In genomic region chr15:37100109-37100873, GRCh38 we compare ENCODE assay signal across 1 cellular context.
TF ChIP-seq lines count a peak whose summit lies in the region.

Gene MEIS2 (minus strand): TSS chr15:37100549. CDS start chr15:37099466, 1,083 bp downstream.

TF ChIP-seq in K562, 482 proteins besides CTCF, POLR2A, EP300 and RAD21 (continued from another document and continues in another):
- TF ChIP-seq, protein P1, sequence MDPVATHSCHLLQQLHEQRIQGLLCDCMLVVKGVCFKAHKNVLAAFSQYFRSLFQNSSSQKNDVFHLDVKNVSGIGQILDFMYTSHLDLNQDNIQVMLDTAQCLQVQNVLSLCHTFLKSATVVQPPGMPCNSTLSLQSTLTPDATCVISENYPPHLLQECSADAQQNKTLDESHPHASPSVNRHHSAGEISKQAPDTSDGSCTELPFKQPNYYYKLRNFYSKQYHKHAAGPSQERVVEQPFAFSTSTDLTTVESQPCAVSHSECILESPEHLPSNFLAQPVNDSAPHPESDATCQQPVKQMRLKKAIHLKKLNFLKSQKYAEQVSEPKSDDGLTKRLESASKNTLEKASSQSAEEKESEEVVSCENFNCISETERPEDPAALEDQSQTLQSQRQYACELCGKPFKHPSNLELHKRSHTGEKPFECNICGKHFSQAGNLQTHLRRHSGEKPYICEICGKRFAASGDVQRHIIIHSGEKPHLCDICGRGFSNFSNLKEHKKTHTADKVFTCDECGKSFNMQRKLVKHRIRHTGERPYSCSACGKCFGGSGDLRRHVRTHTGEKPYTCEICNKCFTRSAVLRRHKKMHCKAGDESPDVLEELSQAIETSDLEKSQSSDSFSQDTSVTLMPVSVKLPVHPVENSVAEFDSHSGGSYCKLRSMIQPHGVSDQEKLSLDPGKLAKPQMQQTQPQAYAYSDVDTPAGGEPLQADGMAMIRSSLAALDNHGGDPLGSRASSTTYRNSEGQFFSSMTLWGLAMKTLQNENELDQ (CRISPR knock-in tag; IDR thresholded peaks at IDR 0.05; ENCODE audit: borderline replicate concordance): no peak
- TF ChIP-seq MXD1 (CRISPR knock-in tag; IDR thresholded peaks at IDR 0.05; ENCODE audit: borderline replicate concordance, poor library complexity, severe bottlenecking) (no peak), ZBTB11 (CRISPR knock-in tag; IDR thresholded peaks at IDR 0.05) (peak in 1 of 3 experiments; percentile 62; a peak in 2 of 6 replicates), KDM2B (CRISPR knock-in tag; IDR thresholded peaks at IDR 0.05) (0 out of 2 replicates have a peak, but pooled peaks have one; percentile 76), EHMT2 (IDR thresholded peaks at IDR 0.05) (no peak), PHF8 (IDR thresholded peaks at IDR 0.05; ENCODE audit: borderline replicate concordance, low read length) (peak; percentile 65; the same call in 1 of the 2 replicates), GTF2E2 (tag; IDR thresholded peaks at IDR 0.05) (peak; percentile 64; the same call in 1 of the 2 replicates), MBD1 (CRISPR knock-in tag; IDR thresholded peaks at IDR 0.05) (no peak), GTF3C2 (IDR thresholded peaks at IDR 0.05; ENCODE audit: borderline replicate concordance, extremely low read depth, insufficient read length) (no peak), ZNF785 (CRISPR knock-in tag; IDR thresholded peaks at IDR 0.05) (no peak), HNRNPLL (IDR thresholded peaks at IDR 0.05; ENCODE audit: low read depth, low read length, poor library complexity, severe bottlenecking) (peak; percentile 12), MNT (conservative IDR thresholded peaks at IDR 0.05) (peak in 1 of 2 experiments; percentile 73; a peak in 3 of 4 replicates), ZNF766 (CRISPR knock-in tag; conservative IDR thresholded peaks at IDR 0.05) (peak; percentile 87; the same call in 1 of the 2 replicates), ARID4B (CRISPR knock-in tag; IDR thresholded peaks at IDR 0.05) (0 out of 2 replicates have a peak, but pooled peaks have one; percentile 22), SUPT5H (IDR thresholded peaks at IDR 0.05) (peak; percentile 83), USF1 (CRISPR knock-in tag; IDR thresholded peaks at IDR 0.05) (no peak), FOXJ2 (tag; IDR thresholded peaks at IDR 0.05) (no peak; the same call in 1 of the 2 replicates), CHAMP1 (IDR thresholded peaks at IDR 0.05) (no peak), GABPB1 (CRISPR knock-in tag; IDR thresholded peaks at IDR 0.05) (peak; percentile 67; the same call in 1 of the 2 replicates), ZKSCAN3 (CRISPR knock-in tag; IDR thresholded peaks at IDR 0.05) (no peak), NR2C1 (IDR thresholded peaks at IDR 0.05) (no peak), NR2C1 (tag; IDR thresholded peaks at IDR 0.05) (no peak), POLR2G (IDR thresholded peaks at IDR 0.05; ENCODE audit: low read depth, low read length) (peak; percentile 93), HDAC3 (IDR thresholded peaks at IDR 0.05; ENCODE audit: borderline replicate concordance, partially characterized antibody) (no peak), SETDB1 (IDR thresholded peaks at IDR 0.05; ENCODE audit: low read length) (no peak), GABPA (tag; conservative IDR thresholded peaks at IDR 0.05; ENCODE audit: low read depth) (peak; percentile 74)
- TF ChIP-seq, protein P2, sequence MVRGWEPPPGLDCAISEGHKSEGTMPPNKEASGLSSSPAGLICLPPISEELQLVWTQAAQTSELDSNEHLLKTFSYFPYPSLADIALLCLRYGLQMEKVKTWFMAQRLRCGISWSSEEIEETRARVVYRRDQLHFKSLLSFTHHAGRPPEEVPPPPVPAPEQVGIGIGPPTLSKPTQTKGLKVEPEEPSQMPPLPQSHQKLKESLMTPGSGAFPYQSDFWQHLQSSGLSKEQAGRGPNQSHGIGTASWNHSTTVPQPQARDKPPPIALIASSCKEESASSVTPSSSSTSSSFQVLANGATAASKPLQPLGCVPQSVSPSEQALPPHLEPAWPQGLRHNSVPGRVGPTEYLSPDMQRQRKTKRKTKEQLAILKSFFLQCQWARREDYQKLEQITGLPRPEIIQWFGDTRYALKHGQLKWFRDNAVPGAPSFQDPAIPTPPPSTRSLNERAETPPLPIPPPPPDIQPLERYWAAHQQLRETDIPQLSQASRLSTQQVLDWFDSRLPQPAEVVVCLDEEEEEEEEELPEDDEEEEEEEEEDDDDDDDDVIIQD (CRISPR knock-in tag; IDR thresholded peaks at IDR 0.05): no peak
- TF ChIP-seq, protein P3, sequence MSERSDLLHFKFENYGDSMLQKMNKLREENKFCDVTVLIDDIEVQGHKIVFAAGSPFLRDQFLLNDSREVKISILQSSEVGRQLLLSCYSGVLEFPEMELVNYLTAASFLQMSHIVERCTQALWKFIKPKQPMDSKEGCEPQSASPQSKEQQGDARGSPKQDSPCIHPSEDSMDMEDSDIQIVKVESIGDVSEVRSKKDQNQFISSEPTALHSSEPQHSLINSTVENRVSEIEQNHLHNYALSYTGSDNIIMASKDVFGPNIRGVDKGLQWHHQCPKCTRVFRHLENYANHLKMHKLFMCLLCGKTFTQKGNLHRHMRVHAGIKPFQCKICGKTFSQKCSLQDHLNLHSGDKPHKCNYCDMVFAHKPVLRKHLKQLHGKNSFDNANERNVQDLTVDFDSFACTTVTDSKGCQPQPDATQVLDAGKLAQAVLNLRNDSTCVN (CRISPR knock-in tag; IDR thresholded peaks at IDR 0.05): peak; percentile 44; the same call in 1 of the 2 replicates
